In genomic region chr3:184361532-184361931, GRCh38 we compare ENCODE assay signal across 8 cellular contexts. TPM values are rescaled to one million over a fixed set of nuclear protein-coding genes. Genes with fewer than 3 reads are reported as not detected.
DNase-seq lines count a peak whose midpoint lies in the region; ATAC-seq and TF ChIP-seq lines count a peak whose summit lies in the region.

Gene CLCN2, minus strand, starts transcription at chr3:184361605. Its CDS starts 126 bp downstream, at chr3:184361479.
Gene POLR2H, plus strand, starts transcription at chr3:184361710. Its CDS starts 1,783 bp downstream, at chr3:184363493.

- CTCF ChIA-PET in activated CD8-positive, alpha-beta T cell treated with anti-CD3 and anti-CD28 coated beads, Interleukin-2, amount 10 ng/mL, durations not matched to agents 7 days and 5 days (lab: Charles Lee), result interaction anchor here (1.5 kb wide), 1 partner anchor 10 kb away, joined by 6 read pairs; no protein-coding TSS in a partner anchor

- H3K36me3 ChIP-seq in mucosa of stomach (ENCODE audit: control insufficient read depth, insufficient read depth, low read length), result no peaks in the 10 kb centered on the region

- H3K4me3 Mint-ChIP-seq in HFFc6, result peak within 1 kb of the TSS; percentile 99
- peak within 1 kb of the TSS; percentile 93 for H3K4me3 Mint-ChIP-seq in activated CD8-positive, alpha-beta T cell treated with anti-CD3 and anti-CD28 coated beads, Interleukin-2, amount 10 ng/mL, durations not matched to agents 7 days and 5 days
- peak within 1 kb of the TSS; percentile 99 for H3K4me3 Mint-ChIP-seq in stimulated activated naive CD8-positive, alpha-beta T cell treated with anti-CD3 and anti-CD28 coated beads, Interleukin-15, Interleukin-2, amounts not matched to agents 100 ng/mL and 50 ng/mL, for 24 hours

- ATAC-seq in activated CD8-positive, alpha-beta T cell treated with anti-CD3 and anti-CD28 coated beads, Interleukin-2, amount 10 ng/mL, durations not matched to agents 7 days and 5 days, result peak; percentile 52

- peak within 1 kb of the TSS; percentile 99 for H3K27ac Mint-ChIP-seq in HFFc6
- H3K27ac Mint-ChIP-seq in activated CD8-positive, alpha-beta T cell treated with anti-CD3 and anti-CD28 coated beads, Interleukin-2, amount 10 ng/mL, durations not matched to agents 7 days and 5 days, result peak within 1 kb of the TSS; percentile 97
- H3K27ac Mint-ChIP-seq in stimulated activated naive CD8-positive, alpha-beta T cell treated with anti-CD3 and anti-CD28 coated beads, Interleukin-15, Interleukin-2, amounts not matched to agents 100 ng/mL and 50 ng/mL, for 24 hours, result peak within 1 kb of the TSS; percentile 95

- peaks cover 12% of the 10 kb centered on the region for H3K36me3 Mint-ChIP-seq in HFFc6 (ENCODE audit: low read depth)
- peaks cover 19% of the 10 kb centered on the region for H3K36me3 Mint-ChIP-seq in activated CD8-positive, alpha-beta T cell treated with anti-CD3 and anti-CD28 coated beads, Interleukin-2, amount 10 ng/mL, durations not matched to agents 7 days and 5 days (ENCODE audit: low read depth)
- peaks cover 27% of the 10 kb centered on the region for H3K36me3 Mint-ChIP-seq in stimulated activated naive CD8-positive, alpha-beta T cell treated with anti-CD3 and anti-CD28 coated beads, Interleukin-15, Interleukin-2, amounts not matched to agents 100 ng/mL and 50 ng/mL, for 24 hours (ENCODE audit: low read depth)

- no peaks in the 10 kb centered on the region for H3K27me3 ChIP-seq in mucosa of stomach (ENCODE audit: control insufficient read depth, insufficient read depth, low read length)

- no peak for TF ChIP-seq CTCF in HFFc6 (IDR thresholded peaks at IDR 0.05)

- H3K9me3 Mint-ChIP-seq in HFFc6, result no peaks in the 10 kb centered on the region
- H3K9me3 Mint-ChIP-seq in activated CD8-positive, alpha-beta T cell treated with anti-CD3 and anti-CD28 coated beads, Interleukin-2, amount 10 ng/mL, durations not matched to agents 7 days and 5 days (ENCODE audit: insufficient read depth), result no peaks in the 10 kb centered on the region
- no peaks in the 10 kb centered on the region for H3K9me3 Mint-ChIP-seq in stimulated activated naive CD8-positive, alpha-beta T cell treated with anti-CD3 and anti-CD28 coated beads, Interleukin-15, Interleukin-2, amounts not matched to agents 100 ng/mL and 50 ng/mL, for 24 hours

- TF ChIP-seq POLR2A in erythroblast (IDR thresholded peaks at IDR 0.05; ENCODE audit: low read length), result peak; percentile 37

- DNase-seq in NCI-H1694 treated with DMSO at 0.1 percent for 48 hours (lab: John Stamatoyannopoulos, UW), result peak; percentile 44
- no peak for DNase-seq in NCI-H1694 (lab: John Stamatoyannopoulos, UW)
- DNase-seq in HFFc6, result no peak
- peak; percentile 61 for DNase-seq in NCI-H2171 (lab: John Stamatoyannopoulos, UW)
- DNase-seq in activated CD8-positive, alpha-beta T cell treated with anti-CD3 and anti-CD28 coated beads, Interleukin-2, amount 10 ng/mL, durations not matched to agents 7 days and 5 days, result peak; percentile 51
- DNase-seq in erythroblast (lab: John Stamatoyannopoulos, UW), result peak; percentile 58 to 77

- POLR2A ChIA-PET in activated CD8-positive, alpha-beta T cell treated with anti-CD3 and anti-CD28 coated beads, Interleukin-2, amount 10 ng/mL, durations not matched to agents 7 days and 5 days (lab: Charles Lee), result interaction anchor here (0.7 to 1.5 kb wide), 4 partner anchors 9 to 415 kb away, joined by 3 to 5 read pairs (median 4); no protein-coding TSS in a partner anchor

- H3K4me1 Mint-ChIP-seq in HFFc6 (ENCODE audit: low read depth), result peaks cover 32% of the 10 kb centered on the region
- peaks cover 25% of the 10 kb centered on the region for H3K4me1 Mint-ChIP-seq in activated CD8-positive, alpha-beta T cell treated with anti-CD3 and anti-CD28 coated beads, Interleukin-2, amount 10 ng/mL, durations not matched to agents 7 days and 5 days (ENCODE audit: low read depth)
- peaks cover 39% of the 10 kb centered on the region for H3K4me1 Mint-ChIP-seq in stimulated activated naive CD8-positive, alpha-beta T cell treated with anti-CD3 and anti-CD28 coated beads, Interleukin-15, Interleukin-2, amounts not matched to agents 100 ng/mL and 50 ng/mL, for 24 hours (ENCODE audit: low read depth)

- H3K9me3 ChIP-seq in mucosa of stomach (ENCODE audit: control insufficient read depth, low read length), result no peaks in the 10 kb centered on the region

- peaks cover 6% of the 10 kb centered on the region for H3K27me3 Mint-ChIP-seq in HFFc6 (ENCODE audit: insufficient read depth)
- H3K27me3 Mint-ChIP-seq in activated CD8-positive, alpha-beta T cell treated with anti-CD3 and anti-CD28 coated beads, Interleukin-2, amount 10 ng/mL, durations not matched to agents 7 days and 5 days (ENCODE audit: low read depth), result no peaks in the 10 kb centered on the region
- no peaks in the 10 kb centered on the region for H3K27me3 Mint-ChIP-seq in stimulated activated naive CD8-positive, alpha-beta T cell treated with anti-CD3 and anti-CD28 coated beads, Interleukin-15, Interleukin-2, amounts not matched to agents 100 ng/mL and 50 ng/mL, for 24 hours

- H3K4me1 ChIP-seq in mucosa of stomach (ENCODE audit: control insufficient read depth, insufficient read depth, low read length), result peaks cover 26% of the 10 kb centered on the region

- peak within 1 kb of the TSS; percentile 91 for H3K4me3 ChIP-seq in mucosa of stomach (ENCODE audit: low read length)

- peak within 1 kb of the TSS; percentile 97 for H3K9ac ChIP-seq in mucosa of stomach (ENCODE audit: low read length)

RNA-seq across cellular contexts. Expression of gene CLCN2, which starts in this region (rescaled TPM):
- total RNA-seq in HFFc6 (2021; fragmentation: NEBNext Ultra II Directional; extraction: Animal tissue kit (Norgen Biotek cat#: 25700)), result 1 to 10 TPM; 3.4 to 5.1 (median 4.2) TPM
- 1 to 10 TPM; 4.7 to 4.8 TPM for total RNA-seq in activated CD8-positive, alpha-beta T cell treated with anti-CD3 and anti-CD28 coated beads, Interleukin-2, amount 10 ng/mL, durations not matched to agents 7 days and 5 days

RNA-seq across cellular contexts. Expression of gene POLR2H, which starts in this region (rescaled TPM):
- total RNA-seq in HFFc6 (2021; fragmentation: NEBNext Ultra II Directional; extraction: Animal tissue kit (Norgen Biotek cat#: 25700)), result 10 to 100 TPM; 45.4 to 68.6 (median 50.1) TPM
- total RNA-seq in activated CD8-positive, alpha-beta T cell treated with anti-CD3 and anti-CD28 coated beads, Interleukin-2, amount 10 ng/mL, durations not matched to agents 7 days and 5 days, result 100 to 1,000 TPM; 101 to 103 TPM

Comparison
In these comparisons a context has a peak if more than half of its experiments do, and no peak if none do; other contexts are left out.
1. DNase-seq: peak in NCI-H1694 treated with DMSO at 0.1 percent for 48 hours (single experiment), NCI-H2171 (single experiment), activated CD8-positive, alpha-beta T cell treated with anti-CD3 and anti-CD28 coated beads, Interleukin-2, amount 10 ng/mL, durations not matched to agents 7 days and 5 days (single experiment) and erythroblast (2 of 2); none in NCI-H1694 (single experiment) and HFFc6 (single experiment).
2. Peak in every context shown above with its lines, with median percentiles within 50 percentile points of each other: H3K27ac Mint-ChIP-seq and H3K4me3 Mint-ChIP-seq.